Comparison of ENCODE assay signal across 30 cellular contexts in the genomic region with DNA sequence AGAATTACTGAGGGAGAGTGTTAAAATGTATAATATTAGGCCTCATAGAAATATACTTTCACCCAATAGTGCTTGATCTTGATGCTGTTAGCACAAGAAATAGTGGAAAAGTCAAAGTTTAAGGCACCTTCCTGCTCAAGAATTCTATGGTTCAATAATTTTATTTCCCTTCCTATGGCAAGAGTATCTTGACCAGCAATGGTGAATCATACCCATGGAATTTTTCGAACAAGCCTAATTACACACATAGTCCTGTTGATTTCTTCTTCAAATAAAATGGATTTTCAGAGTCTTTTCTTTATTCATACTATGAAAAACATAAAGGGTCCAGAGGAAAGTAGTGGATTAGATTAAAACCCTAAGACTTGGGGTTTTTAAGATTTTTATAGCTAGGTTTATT.
A peak's percentile ranks its signal among the peaks of the same experiment; 100 is the strongest.
DNase-seq lines count a peak whose midpoint lies in the region; ATAC-seq, FAIRE-seq and TF ChIP-seq lines count a peak whose summit lies in the region.
"Had no signal": no experiment of that assay in that cellular context is flagged by ENCODE, and none has a peak within 500 bp of the region (broad histone marks: within the 10 kb centered on the region; RNA-seq: fewer than 3 reads in every experiment).

No MANE protein-coding gene starts in this region.

- peaks cover 7% of the 10 kb centered on the region for H3K9me3 ChIP-seq in Karpas-422 (ENCODE audit: low read length)
- H3K9me3 ChIP-seq: Peyer's patch, right lobe of liver, SJSA1, suprapubic skin had no signal

- H3K27me3 ChIP-seq in Karpas-422 (ENCODE audit: low read length) (no peaks in the 10 kb centered on the region), bronchial epithelial cell (ENCODE audit: control insufficient read depth, insufficient read depth, low read length) (peaks cover 1% of the 10 kb centered on the region)
- H3K27me3 ChIP-seq: heart right ventricle, Peyer's patch, right lobe of liver, SJSA1, suprapubic skin had no signal

- intact Hi-C loops in activated CD8-positive, alpha-beta T cell treated with anti-CD3 and anti-CD28 coated beads for 36 hours (cut with micrococcal nuclease), result no loop called here

- H3K27ac Mint-ChIP-seq in activated CD8-positive, alpha-beta T cell treated with anti-CD3 and anti-CD28 coated beads for 36 hours, result no peak overlapping the region
- H3K27ac Mint-ChIP-seq: activated T-helper 1 cell treated with anti-CD3 and anti-CD28 coated beads, Interleukin-12 subunit alpha, Interleukin-12 subunit beta, Interleukin-2, Interleukin-4 antibody, amounts not matched to agents 30 ng/mL and 10 ng/mL and 1 ng/mL, durations not matched to agents 14 hours and 24 hours and 36 hours; CD4-positive, alpha-beta T cell; stimulated activated naive B cell treated with anti-CD40 and anti-IgM and Interleukin-4, amounts not matched to agents 10 μg/mL and 1 μg/mL and 100 μg/mL, for 72 hours had no signal

- no peak overlapping the region for H3K4me3 ChIP-seq in Karpas-422 (ENCODE audit: low read length)
- no peak overlapping the region for H3K4me3 ChIP-seq in bronchial epithelial cell (ENCODE audit: low read depth, low read length)
- H3K4me3 ChIP-seq: heart right ventricle, Peyer's patch, right lobe of liver, SJSA1, suprapubic skin had no signal

- H3K4me2 ChIP-seq in Karpas-422 (ENCODE audit: low read depth, low read length, poor library complexity, severe bottlenecking), result no peak overlapping the region

- peak overlapping the region; percentile 98 for H3K27ac ChIP-seq in Karpas-422 (ENCODE audit: low read length)
- H3K27ac ChIP-seq: heart right ventricle, Peyer's patch, right lobe of liver, SJSA1, suprapubic skin had no signal

- no peak overlapping the region for H2AFZ ChIP-seq in Karpas-422 (ENCODE audit: low read length)

- TF ChIP-seq CTCF in bronchial epithelial cell (IDR thresholded peaks at IDR 0.05; ENCODE audit: insufficient read depth, low read length, severe bottlenecking), result no peak
- TF ChIP-seq CTCF in activated CD8-positive, alpha-beta T cell treated with anti-CD3 and anti-CD28 coated beads for 36 hours (IDR thresholded peaks at IDR 0.05), result no peak

- H3K9me2 ChIP-seq in Karpas-422 (replicated peaks; ENCODE audit: insufficient read depth, low read length), result no peaks in the 10 kb centered on the region

- no peak for FAIRE-seq in bronchial epithelial cell (lab: Jason Lieb, UNC)
- FAIRE-seq: H1 had no signal

- no peak for ATAC-seq in activated CD8-positive, alpha-beta T cell treated with anti-CD3 and anti-CD28 coated beads for 36 hours
- ATAC-seq: heart right ventricle; right lobe of liver; stimulated activated naive B cell treated with anti-CD40 and anti-IgM and Interleukin-4, amounts not matched to agents 10 μg/mL and 1 μg/mL and 100 μg/mL, for 72 hours had no signal

- peaks cover 2% of the 10 kb centered on the region for H3K36me3 Mint-ChIP-seq in activated CD8-positive, alpha-beta T cell treated with anti-CD3 and anti-CD28 coated beads for 36 hours (ENCODE audit: low read depth)
- H3K36me3 Mint-ChIP-seq: stimulated activated naive B cell treated with anti-CD40 and anti-IgM and Interleukin-4, amounts not matched to agents 10 μg/mL and 1 μg/mL and 100 μg/mL, for 72 hours had no signal

- H3K27me3 Mint-ChIP-seq in activated CD8-positive, alpha-beta T cell treated with anti-CD3 and anti-CD28 coated beads for 36 hours, result no peaks in the 10 kb centered on the region
- H3K27me3 Mint-ChIP-seq: CD4-positive, alpha-beta T cell; stimulated activated naive B cell treated with anti-CD40 and anti-IgM and Interleukin-4, amounts not matched to agents 10 μg/mL and 1 μg/mL and 100 μg/mL, for 72 hours had no signal

- in situ Hi-C loops in ACHN (cut with HindIII; ENCODE audit: low pct_ligation_motif_present, low pct_unique_long_range_greater_than_20kb, low sequenced_read_pairs), result no loop called here

- H3K36me3 ChIP-seq in Karpas-422 (ENCODE audit: insufficient read depth, low read length) (peaks cover 28% of the 10 kb centered on the region), bronchial epithelial cell (ENCODE audit: control insufficient read depth, insufficient read depth, low read length) (no peaks in the 10 kb centered on the region)
- H3K36me3 ChIP-seq: heart right ventricle, Peyer's patch, right lobe of liver, SJSA1, suprapubic skin had no signal

- CTCF ChIA-PET in activated CD8-positive, alpha-beta T cell treated with anti-CD3 and anti-CD28 coated beads for 36 hours (lab: Charles Lee), result no interaction called here

- H3K4me3 Mint-ChIP-seq in activated CD8-positive, alpha-beta T cell treated with anti-CD3 and anti-CD28 coated beads for 36 hours, result no peak overlapping the region
- H3K4me3 Mint-ChIP-seq: activated T-helper 1 cell treated with anti-CD3 and anti-CD28 coated beads, Interleukin-12 subunit alpha, Interleukin-12 subunit beta, Interleukin-2, Interleukin-4 antibody, amounts not matched to agents 30 ng/mL and 10 ng/mL and 1 ng/mL, durations not matched to agents 14 hours and 24 hours and 36 hours; CD4-positive, alpha-beta T cell; stimulated activated naive B cell treated with anti-CD40 and anti-IgM and Interleukin-4, amounts not matched to agents 10 μg/mL and 1 μg/mL and 100 μg/mL, for 72 hours had no signal

- H3K4me1 ChIP-seq in Karpas-422 (ENCODE audit: low read length), result peaks cover 92% of the 10 kb centered on the region
- H3K4me1 ChIP-seq: heart right ventricle, Peyer's patch, right lobe of liver, SJSA1, suprapubic skin had no signal

- no peaks in the 10 kb centered on the region for H3K79me2 ChIP-seq in Karpas-422 (ENCODE audit: low read length)

- POLR2A ChIA-PET in activated CD8-positive, alpha-beta T cell treated with anti-CD3 and anti-CD28 coated beads for 36 hours (lab: Charles Lee), result no interaction called here

- peak; percentile 84 for DNase-seq in ACHN
- DNase-seq in Karpas-422, result no peak
- peak; percentile 20 for DNase-seq in bronchial epithelial cell (ENCODE audit: low read depth)
- DNase-seq in glomerular visceral epithelial cell (ENCODE audit: extremely low spot score), result peak; percentile 42
- DNase-seq in activated T-cell treated with anti-CD3 and anti-CD28 coated beads, Interleukin-2, amount 50 U/mL, for 48 hours, result no peak
- DNase-seq in activated CD8-positive, alpha-beta T cell treated with anti-CD3 and anti-CD28 coated beads for 36 hours, result no peak
- no peak for DNase-seq in epidermal melanocyte (ENCODE audit: insufficient read length, low spot score)
- no peak for DNase-seq in iPS-NIHi11 (ENCODE audit: low spot score)
- DNase-seq: 8988T; activated CD4-positive, alpha-beta T cell treated with anti-CD3 and anti-CD28 coated beads, Interleukin-2, amount 50 U/mL, for 4 hours; activated naive CD4-positive, alpha-beta T cell treated with anti-CD3 and anti-CD28 coated beads, Interleukin-2, amount 50 U/mL, for 16 hours; amniotic stem cell; caudate nucleus; CD4-positive, alpha-beta T cell; dermis blood vessel endothelial cell; heart right ventricle; NCI-H1105; NCI-H187 treated with DMSO at 0.1 percent for 48 hours; NCI-H524 treated with DMSO at 0.1 percent for 48 hours; NK-92 treated with Interleukin-12 subunit alpha and Interleukin-12 subunit beta, amount 100 ng/mL, for 24 hours; Peyer's patch; right lobe of liver; stimulated activated CD4-positive, alpha-beta T cell treated with anti-CD3 and anti-CD28 coated beads, Interleukin-12 subunit alpha, Interleukin-12 subunit beta, amount 100 ng/mL, for 4 hours; stimulated activated CD4-positive, alpha-beta T cell treated with anti-CD3 and anti-CD28 coated beads, Interleukin-4, amount 100 ng/mL, for 4 hours; stimulated activated naive B cell treated with anti-CD40 and anti-IgM and Interleukin-4, amounts not matched to agents 10 μg/mL and 1 μg/mL and 100 μg/mL, for 72 hours; T-helper 1 cell had no signal

- no peaks in the 10 kb centered on the region for H3K4me1 Mint-ChIP-seq in activated CD8-positive, alpha-beta T cell treated with anti-CD3 and anti-CD28 coated beads for 36 hours (ENCODE audit: low read depth)
- H3K4me1 Mint-ChIP-seq: stimulated activated naive B cell treated with anti-CD40 and anti-IgM and Interleukin-4, amounts not matched to agents 10 μg/mL and 1 μg/mL and 100 μg/mL, for 72 hours had no signal

- peaks cover 42% of the 10 kb centered on the region for H3K9me3 Mint-ChIP-seq in activated CD8-positive, alpha-beta T cell treated with anti-CD3 and anti-CD28 coated beads for 36 hours

- no peaks in the 10 kb centered on the region for H4K20me1 ChIP-seq in Karpas-422 (ENCODE audit: insufficient read depth, low read depth, low read length)

- H3K9ac ChIP-seq in Karpas-422 (ENCODE audit: low read length), result no peak overlapping the region; the same call in 1 of the 2 replicates

Comparison
In these comparisons a context has a peak if more than half of its experiments do, and no peak if none do; other contexts are left out.
1. DNase-seq: peak in ACHN (single experiment), bronchial epithelial cell (single experiment) and glomerular visceral epithelial cell (single experiment); none in Karpas-422 (single experiment), activated T-cell treated with anti-CD3 and anti-CD28 coated beads, Interleukin-2, amount 50 U/mL, for 48 hours (0 of 2), activated CD8-positive, alpha-beta T cell treated with anti-CD3 and anti-CD28 coated beads for 36 hours (single experiment), epidermal melanocyte (single experiment) and iPS-NIHi11 (single experiment).